In genomic region chr7:149284850-149285580, GRCh38 we compare ENCODE assay signal across 8 cellular contexts. TPM values are rescaled to one million over a fixed set of nuclear protein-coding genes. Genes with fewer than 3 reads are reported as not detected.
A peak's percentile ranks its signal among the peaks of the same experiment; 100 is the strongest.
DNase-seq lines count a peak whose midpoint lies in the region; ATAC-seq and TF ChIP-seq lines count a peak whose summit lies in the region.

No MANE protein-coding gene starts in this region.

- no peak for TF ChIP-seq POLR2A in right lobe of liver (IDR thresholded peaks at IDR 0.05)

- peaks cover 0 to 30% (median 2%) of the 10 kb centered on the region in 4 donors for H3K4me1 ChIP-seq in right lobe of liver

- H3K9me3 ChIP-seq in AG04450 (ENCODE audit: control insufficient read depth, insufficient read depth, low read length): no peaks in the 10 kb centered on the region
- no peaks in the 10 kb centered on the region for H3K9me3 ChIP-seq in right lobe of liver

- ATAC-seq in GM18868 (IDR thresholded peaks at IDR 0.05; ENCODE audit: unreplicated experiment): peak; percentile 98
- ATAC-seq in HG03103 (IDR thresholded peaks at IDR 0.05; ENCODE audit: low read depth, unreplicated experiment): peak; percentile 95
- peak; percentile 91 to 96 (median 92) for ATAC-seq in right lobe of liver

- H3K27me3 ChIP-seq in AG04450 (ENCODE audit: control insufficient read depth, insufficient read depth, low read length): no peaks in the 10 kb centered on the region
- H3K27me3 ChIP-seq in right lobe of liver: no peaks in the 10 kb centered on the region

- CTCF ChIA-PET in AG04450 (lab: Charles Lee): interaction anchor here (0.6 to 1.3 kb wide), 2 partner anchors 24 to 78 kb away, joined by 3 read pairs; no protein-coding TSS in a partner anchor

- POLR2A ChIA-PET in AG04450 (lab: Yijun Ruan, JAX): interaction anchor here (0.6 to 1.7 kb wide), 5 partner anchors 19 to 339 kb away, joined by 3 to 17 read pairs (median 4); partner anchors contain the start of gene ZNF783

- intact Hi-C loops in right lobe of liver (cut with DNase I): no loop called here

- H3K36me3 ChIP-seq in right lobe of liver: no peaks in the 10 kb centered on the region

- peak; percentile 62 for DNase-seq in AG04450 (ENCODE audit: low read depth, low spot score)
- DNase-seq in NCI-H345 (lab: John Stamatoyannopoulos, UW): peak; percentile 99
- DNase-seq in activated CD4-positive, alpha-beta T cell treated with anti-CD3 and anti-CD28 coated beads, Interleukin-2, amount 50 U/mL, for 4 hours: peak; percentile 98
- peak; percentile 74 to 93 for DNase-seq in dermis microvascular lymphatic vessel endothelial cell (ENCODE audit: low read depth in 2 of 2)
- DNase-seq in right lobe of liver: peak; percentile 90 to 95 (median 92)
- DNase-seq in stimulated activated CD4-positive, alpha-beta T cell treated with anti-CD3 and anti-CD28 coated beads, Interleukin-4, amount 100 ng/mL, for 24 hours: peak; percentile 98

- H3K27ac ChIP-seq in AG04450 (ENCODE audit: low read depth, low read length) (no peak overlapping the region), right lobe of liver (no peak overlapping the region)

- 24% methylated on average over 7 of the region's 64 CpGs for WGBS in right lobe of liver (ENCODE audit: insufficient coverage, low coverage, low lambda C conversion rate, missing lambda C conversion rate)

- TF ChIP-seq CTCF in AG04450 (IDR thresholded peaks at IDR 0.05; ENCODE audit: low read depth, low read length) (no peak), right lobe of liver (IDR thresholded peaks at IDR 0.05) (peak in 2 of 4 donors; percentile 11 to 30)

- H3K4me3 ChIP-seq in AG04450 (ENCODE audit: low read depth, low read length): peak overlapping the region; percentile 74
- H3K4me3 ChIP-seq in right lobe of liver: peak overlapping the region; percentile 41 to 65 (median 47)

RNA-seq across cellular contexts. Expression of gene ZNF783, which starts 23.0 kb away (rescaled TPM):
- 5.2 TPM in 2 replicates for polyA plus RNA-seq in AG04450 (2011; rRNA removed)
- polyA minus RNA-seq in AG04450 (2011; rRNA and poly(A)+ RNA removed): 6.5 and 8.5 TPM in 2 replicates
- 3.1 and 4.2 TPM in 2 replicates for total RNA-seq in dermis microvascular lymphatic vessel endothelial cell
- total RNA-seq in right lobe of liver: 1 to 10 TPM; 1.5 to 4.9 (median 3.0) TPM

RNA-seq across cellular contexts. Expression of gene ZNF212, which starts 45.6 kb away (rescaled TPM):
- polyA plus RNA-seq in AG04450 (2011; rRNA removed): 4.1 and 4.2 TPM in 2 replicates
- polyA minus RNA-seq in AG04450 (2011; rRNA and poly(A)+ RNA removed): 4.5 and 4.6 TPM in 2 replicates
- total RNA-seq in dermis microvascular lymphatic vessel endothelial cell: 2.8 and 4.2 TPM in 2 replicates
- 1 to 10 TPM; 2.6 to 5.9 (median 4.7) TPM for total RNA-seq in right lobe of liver
